ENCODE assay signal across 23 cellular contexts in genomic region chr7:105423987-105424386, GRCh38.
"Had no signal": no experiment of that assay in that cellular context is flagged by ENCODE, and none has a peak within 500 bp of the region (broad histone marks: within the 10 kb centered on the region; RNA-seq: fewer than 3 reads in every experiment).

No MANE protein-coding gene starts in this region.

- H3K4me1 ChIP-seq: esophagus muscularis mucosa, foreskin keratinocyte, gastroesophageal sphincter, heart left ventricle, left lung, lower lobe of right lung had no signal

- H3K27ac ChIP-seq: coronary artery, dorsolateral prefrontal cortex, esophagus muscularis mucosa, foreskin keratinocyte, gastroesophageal sphincter, heart left ventricle, hepatocyte, left lung, lower lobe of right lung had no signal

- FAIRE-seq: colon, endothelial cell of umbilical vein, frontal cortex, keratinocyte had no signal

- H3K9me3 ChIP-seq: esophagus muscularis mucosa, gastroesophageal sphincter, heart left ventricle, left lung, lower lobe of right lung, mucosa of descending colon had no signal

- H3K4me3 ChIP-seq: coronary artery, dorsolateral prefrontal cortex, esophagus muscularis mucosa, gastroesophageal sphincter, heart left ventricle, hepatocyte, left lung, lower lobe of right lung, mucosa of descending colon had no signal

- DNase-seq: dermis blood vessel endothelial cell; dorsolateral prefrontal cortex; effector CD4-positive, alpha-beta T cell; effector memory CD4-positive, alpha-beta T cell; foreskin keratinocyte; heart left ventricle; hypothalamus; immature natural killer cell; left cardiac atrium; left lung; left ventricle myocardium superior; lower lobe of right lung; mesenchymal stem cell; mucosa of descending colon; naive B cell had no signal

- H3K27me3 ChIP-seq: dorsolateral prefrontal cortex, esophagus muscularis mucosa, foreskin keratinocyte, gastroesophageal sphincter, heart left ventricle, hepatocyte, left lung had no signal

- H3K36me3 ChIP-seq: esophagus muscularis mucosa, gastroesophageal sphincter, heart left ventricle, left lung, lower lobe of right lung had no signal
